Comparison of ENCODE assay signal across 1 cellular context in genomic region chr21:35984654-35985366, GRCh38.
TF ChIP-seq lines count a peak whose summit lies in the region.

No MANE protein-coding gene starts in this region.

TF ChIP-seq in HepG2, 621 proteins besides CTCF, POLR2A, EP300 and RAD21 (continued from another document and continues in another):
- TF ChIP-seq ZNF407 (CRISPR knock-in tag; IDR thresholded peaks at IDR 0.05; ENCODE audit: not compliant biosample characterization) (no peak), ARHGAP35 (CRISPR knock-in tag; IDR thresholded peaks at IDR 0.05; ENCODE audit: borderline replicate concordance) (no peak), ZFP62 (CRISPR knock-in tag; IDR thresholded peaks at IDR 0.05) (no peak), NCOR1 (IDR thresholded peaks at IDR 0.05; ENCODE audit: borderline replicate concordance, low read length) (peak; percentile 59; the same call in 1 of the 2 replicates), EZH2 (conservative IDR thresholded peaks at IDR 0.05; ENCODE audit: low read depth, low read length) (no peak), ZNF691 (CRISPR knock-in tag; IDR thresholded peaks at IDR 0.05; ENCODE audit: borderline replicate concordance, low read depth) (no peak), ZNF766 (CRISPR knock-in tag; IDR thresholded peaks at IDR 0.05; ENCODE audit: borderline replicate concordance) (no peak), ZNF775 (CRISPR knock-in tag; IDR thresholded peaks at IDR 0.05; ENCODE audit: borderline replicate concordance) (no peak), MBNL3 (CRISPR knock-in tag; conservative IDR thresholded peaks at IDR 0.05) (no peak), ATM (IDR thresholded peaks at IDR 0.05; ENCODE audit: borderline replicate concordance) (no peak), ZGPAT (CRISPR knock-in tag; IDR thresholded peaks at IDR 0.05) (no peak; the same call in none of the 2 replicates), ELK4 (CRISPR knock-in tag; IDR thresholded peaks at IDR 0.05; ENCODE audit: borderline replicate concordance) (no peak), SAP130 (CRISPR knock-in tag; IDR thresholded peaks at IDR 0.05; ENCODE audit: low read depth) (peak; percentile 36; the same call in 1 of the 2 replicates), PTBP1 (IDR thresholded peaks at IDR 0.05; ENCODE audit: low read depth, low read length, poor library complexity, severe bottlenecking) (no peak), MATR3 (CRISPR knock-in tag; IDR thresholded peaks at IDR 0.05) (no peak), ZFP36 (IDR thresholded peaks at IDR 0.05; ENCODE audit: borderline replicate concordance, low read depth, low read length, partially characterized antibody) (no peak), FOXJ3 (CRISPR knock-in tag; IDR thresholded peaks at IDR 0.05; ENCODE audit: borderline replicate concordance) (0 out of 2 replicates have a peak, but pooled peaks have one; percentile 33), ASH2L (IDR thresholded peaks at IDR 0.05; ENCODE audit: insufficient read length, low read depth, low read length) (peak; percentile 56), RCOR2 (CRISPR knock-in tag; IDR thresholded peaks at IDR 0.05) (0 out of 2 replicates have a peak, but pooled peaks have one; percentile 32), ZNF446 (CRISPR knock-in tag; IDR thresholded peaks at IDR 0.05) (no peak), ZNF687 (CRISPR knock-in tag; IDR thresholded peaks at IDR 0.05) (peak; percentile 51), ZNF674 (CRISPR knock-in tag; IDR thresholded peaks at IDR 0.05; ENCODE audit: low read depth) (no peak), HDAC2 (CRISPR knock-in tag; IDR thresholded peaks at IDR 0.05) (peak; percentile 35; the same call in 1 of the 2 replicates), SRY (CRISPR knock-in tag; IDR thresholded peaks at IDR 0.05) (no peak), MZF1 (CRISPR knock-in tag; IDR thresholded peaks at IDR 0.05; ENCODE audit: borderline replicate concordance) (no peak), CREB1 (IDR thresholded peaks at IDR 0.05) (no peak), CREB1 (CRISPR knock-in tag; IDR thresholded peaks at IDR 0.05) (no peak), MYNN (CRISPR knock-in tag; IDR thresholded peaks at IDR 0.05; ENCODE audit: low read depth) (no peak), ZNF263 (CRISPR knock-in tag; IDR thresholded peaks at IDR 0.05) (no peak), ZNF232 (CRISPR knock-in tag; IDR thresholded peaks at IDR 0.05; ENCODE audit: borderline replicate concordance) (no peak), CHCHD3 (CRISPR knock-in tag; IDR thresholded peaks at IDR 0.05) (no peak), ZXDC (CRISPR knock-in tag; IDR thresholded peaks at IDR 0.05) (no peak), ZNF556 (CRISPR knock-in tag; IDR thresholded peaks at IDR 0.05; ENCODE audit: borderline replicate concordance) (no peak), ATF6 (CRISPR knock-in tag; conservative IDR thresholded peaks at IDR 0.05) (no peak), SALL2 (CRISPR knock-in tag; IDR thresholded peaks at IDR 0.05) (no peak), STAG1 (CRISPR knock-in tag; IDR thresholded peaks at IDR 0.05) (peak; percentile 62), TRIM22 (IDR thresholded peaks at IDR 0.05) (no peak), SAFB2 (CRISPR knock-in tag; IDR thresholded peaks at IDR 0.05; ENCODE audit: borderline replicate concordance, low read depth) (no peak), ZNF34 (CRISPR knock-in tag; IDR thresholded peaks at IDR 0.05; ENCODE audit: borderline replicate concordance) (no peak), PAWR (CRISPR knock-in tag; IDR thresholded peaks at IDR 0.05; ENCODE audit: borderline replicate concordance) (no peak), ZNF225 (CRISPR knock-in tag; IDR thresholded peaks at IDR 0.05) (no peak)
